ENCODE assay signal across 21 cellular contexts in the genomic region with DNA sequence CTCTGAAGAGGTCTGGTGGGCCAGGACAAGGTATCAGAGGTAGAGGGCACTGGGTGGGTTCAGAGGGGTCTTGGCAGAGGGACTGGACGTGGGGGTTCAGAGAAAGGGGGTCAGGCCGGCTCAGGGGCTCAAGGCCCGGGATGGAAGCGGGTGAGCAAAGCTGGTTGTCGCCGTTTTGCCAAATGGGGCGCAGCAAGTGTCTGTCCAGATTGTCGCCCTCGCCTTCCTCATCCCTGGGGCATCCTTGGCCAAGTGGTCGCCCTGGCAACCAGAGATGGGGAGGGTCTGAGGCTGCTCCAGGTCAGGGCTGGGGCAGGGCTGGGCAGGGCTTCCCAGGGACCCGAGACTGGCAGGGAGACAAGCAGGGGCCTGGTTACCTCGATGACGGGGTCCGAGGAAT. TPM values are rescaled to one million over a fixed set of nuclear protein-coding genes. Genes with fewer than 3 reads are reported as not detected.
DNase-seq lines count a peak whose midpoint lies in the region; ATAC-seq and TF ChIP-seq lines count a peak whose summit lies in the region.
"Had no signal": no experiment of that assay in that cellular context is flagged by ENCODE, and none has a peak within 500 bp of the region (broad histone marks: within the 10 kb centered on the region; RNA-seq: fewer than 3 reads in every experiment).

No MANE protein-coding gene starts in this region.

- no peak overlapping the region for H3K14ac ChIP-seq in neuronal stem cell (ENCODE audit: low read length)

- no peaks in the 10 kb centered on the region for H3K27me3 ChIP-seq in GM23338 (ENCODE audit: insufficient read depth)
- H3K27me3 ChIP-seq in neuronal stem cell (ENCODE audit: control insufficient read depth in 3 of 3, insufficient read depth in 3 of 3, low read depth in 1 of 3, low read length in 3 of 3): no peaks in the 10 kb centered on the region
- H3K27me3 ChIP-seq: BE2C had no signal

- no peaks in the 10 kb centered on the region for H3K27me3 Mint-ChIP-seq in activated CD4-positive, alpha-beta memory T cell treated with anti-CD3 and anti-CD28 coated beads, Interleukin-2, amount 10 ng/mL, durations not matched to agents 7 days and 5 days
- H3K27me3 Mint-ChIP-seq in activated CD4-positive, alpha-beta memory T cell treated with anti-CD3 and anti-CD28 coated beads for 36 hours: no peaks in the 10 kb centered on the region
- peaks cover 8% of the 10 kb centered on the region for H3K27me3 Mint-ChIP-seq in GM23338 (ENCODE audit: insufficient read depth, low read depth, poor library complexity)

- peaks cover 11% of the 10 kb centered on the region for H3K79me2 ChIP-seq in GM23338 (replicated peaks; ENCODE audit: insufficient read depth)

- H3K36me3 ChIP-seq in GM23338 (ENCODE audit: insufficient read depth) (peaks cover 5% of the 10 kb centered on the region; the same call in 1 of the 2 replicates), neuronal stem cell (replicated peaks in 1 of 2; ENCODE audit: control insufficient read depth in 2 of 2, insufficient read depth in 2 of 2, low read length in 2 of 2) (peaks cover 15 to 49% of the 10 kb centered on the region in 2 donors)

- no peaks in the 10 kb centered on the region for H4K20me1 ChIP-seq in GM23338 (replicated peaks; ENCODE audit: insufficient read depth)

- no peaks in the 10 kb centered on the region for H3K9me3 ChIP-seq in neuronal stem cell (replicated peaks in 1 of 2; ENCODE audit: control insufficient read depth in 2 of 2, insufficient read depth in 1 of 2, low read depth in 1 of 2, low read length in 2 of 2)
- H3K9me3 ChIP-seq: A549, BE2C had no signal

- H3K36me3 Mint-ChIP-seq in activated CD4-positive, alpha-beta memory T cell treated with anti-CD3 and anti-CD28 coated beads, Interleukin-2, amount 10 ng/mL, durations not matched to agents 7 days and 5 days (ENCODE audit: low read depth): peaks cover 24% of the 10 kb centered on the region
- peaks cover 21% of the 10 kb centered on the region for H3K36me3 Mint-ChIP-seq in activated CD4-positive, alpha-beta memory T cell treated with anti-CD3 and anti-CD28 coated beads for 36 hours
- peaks cover 47% of the 10 kb centered on the region for H3K36me3 Mint-ChIP-seq in GM23338 (ENCODE audit: low read depth)

- no peak overlapping the region for H2BK120ac ChIP-seq in neuronal stem cell (ENCODE audit: low read depth, low read length)

- H3K4ac ChIP-seq in neuronal stem cell (ENCODE audit: low read length): no peak overlapping the region

- peak overlapping the region; percentile 41 for H2BK12ac ChIP-seq in neuronal stem cell (ENCODE audit: low read length)

- H2AFZ ChIP-seq in GM23338: no peak overlapping the region
- no peak overlapping the region for H2AFZ ChIP-seq in neuronal stem cell (ENCODE audit: low read length)

- no peaks in the 10 kb centered on the region for H3K4me1 ChIP-seq in GM23338 (ENCODE audit: insufficient read depth)
- H3K4me1 ChIP-seq in neuronal stem cell (ENCODE audit: control insufficient read depth in 2 of 2, insufficient read depth in 1 of 2, low read depth in 1 of 2, low read length in 2 of 2): no peaks in the 10 kb centered on the region
- H3K4me1 ChIP-seq: A549, BE2C had no signal

- intact Hi-C loops in activated CD4-positive, alpha-beta memory T cell treated with anti-CD3 and anti-CD28 coated beads for 36 hours (cut with micrococcal nuclease): no loop called here

- H3K27ac Mint-ChIP-seq in activated CD4-positive, alpha-beta memory T cell treated with anti-CD3 and anti-CD28 coated beads, Interleukin-2, amount 10 ng/mL, durations not matched to agents 7 days and 5 days: peak overlapping the region; percentile 26
- no peak overlapping the region for H3K27ac Mint-ChIP-seq in activated CD4-positive, alpha-beta memory T cell treated with anti-CD3 and anti-CD28 coated beads for 36 hours
- no peak overlapping the region for H3K27ac Mint-ChIP-seq in GM23338

- no peak overlapping the region for H3K18ac ChIP-seq in neuronal stem cell (ENCODE audit: low read length)

- H4K8ac ChIP-seq in neuronal stem cell (ENCODE audit: low read depth, low read length): no peak overlapping the region

- no CpG with 5 or more reads among the region's 14 CpGs for WGBS in neuronal stem cell (ENCODE audit: extremely low coverage in 2 of 2, insufficient read length in 2 of 2, insufficient replicate concordance in 1 of 2), 2 donors

- no peak overlapping the region for H2BK15ac ChIP-seq in neuronal stem cell (ENCODE audit: low read length)

- no peak overlapping the region for H2AK5ac ChIP-seq in neuronal stem cell (ENCODE audit: low read depth, low read length)

- no peak overlapping the region for H3K4me3 ChIP-seq in GM23338
- H3K4me3 ChIP-seq in neuronal stem cell (ENCODE audit: low read length in 2 of 2): no peak overlapping the region
- H3K4me3 ChIP-seq: A549 had no signal

- H3K79me1 ChIP-seq in neuronal stem cell (ENCODE audit: low read depth, low read length): peaks cover 3% of the 10 kb centered on the region

- POLR2A ChIA-PET in activated CD4-positive, alpha-beta memory T cell treated with anti-CD3 and anti-CD28 coated beads, Interleukin-2, amount 10 ng/mL, durations not matched to agents 7 days and 5 days (lab: Charles Lee): interaction anchor here (1.0 kb wide), 1 partner anchor 13 kb away, joined by 3 read pairs; no protein-coding TSS in a partner anchor
- POLR2A ChIA-PET in activated CD4-positive, alpha-beta memory T cell treated with anti-CD3 and anti-CD28 coated beads for 36 hours (lab: Charles Lee): no interaction called here

- H4K91ac ChIP-seq in neuronal stem cell (ENCODE audit: low read depth, low read length, poor library complexity): no peak overlapping the region

- no peak for DNase-seq in activated CD4-positive, alpha-beta memory T cell treated with anti-CD3 and anti-CD28 coated beads, Interleukin-2, amount 10 ng/mL, durations not matched to agents 7 days and 5 days
- no peak for DNase-seq in activated CD4-positive, alpha-beta memory T cell treated with anti-CD3 and anti-CD28 coated beads for 36 hours
- no peak for DNase-seq in GM23338 (ENCODE audit: low spot score)
- DNase-seq in neuronal stem cell (ENCODE audit: low spot score): no peak
- no peak for DNase-seq in putamen (ENCODE audit: low spot score)
- no peak for DNase-seq in NCI-H226
- no peak for DNase-seq in NCI-H526 treated with DMSO at 0.1 percent for 48 hours (lab: John Stamatoyannopoulos, UW)
- DNase-seq: DMS79 treated with DMSO at 0.1 percent for 48 hours, GOT3, HCEC 1CT, KG1, NCI-H1092 treated with DMSO at 0.1 percent for 48 hours, NCI-H1436 treated with DMSO at 0.1 percent for 48 hours, NCI-H1930, NCI-H510A, NCI-H748 treated with DMSO at 0.1 percent for 48 hours, SIG-M5 had no signal

- no peak overlapping the region for H2BK5ac ChIP-seq in neuronal stem cell (ENCODE audit: low read length)

- peak; percentile 9; the same call in 1 of the 3 replicates for ATAC-seq in GM23338

- CTCF ChIA-PET in activated CD4-positive, alpha-beta memory T cell treated with anti-CD3 and anti-CD28 coated beads, Interleukin-2, amount 10 ng/mL, durations not matched to agents 7 days and 5 days (lab: Charles Lee): interaction anchor here (0.6 to 2.0 kb wide), 2 partner anchors 9 to 347 kb away, joined by 3 to 24 read pairs; no protein-coding TSS in a partner anchor
- CTCF ChIA-PET in activated CD4-positive, alpha-beta memory T cell treated with anti-CD3 and anti-CD28 coated beads for 36 hours (lab: Charles Lee): interaction anchor here (2.2 kb wide), 1 partner anchor 9 kb away, joined by 32 read pairs; a partner anchor contains a TSS

- peaks cover 20% of the 10 kb centered on the region for H3K4me1 Mint-ChIP-seq in activated CD4-positive, alpha-beta memory T cell treated with anti-CD3 and anti-CD28 coated beads, Interleukin-2, amount 10 ng/mL, durations not matched to agents 7 days and 5 days
- H3K4me1 Mint-ChIP-seq in activated CD4-positive, alpha-beta memory T cell treated with anti-CD3 and anti-CD28 coated beads for 36 hours (ENCODE audit: low read depth): peaks cover 10% of the 10 kb centered on the region
- no peaks in the 10 kb centered on the region for H3K4me1 Mint-ChIP-seq in GM23338

- H3K27ac ChIP-seq in GM23338 (ENCODE audit: low read depth): no peak overlapping the region
- peak overlapping the region; percentile 100 for H3K27ac ChIP-seq in angular gyrus (ENCODE audit: low read depth, low read length)
- no peak overlapping the region for H3K27ac ChIP-seq in neuronal stem cell (replicated peaks; ENCODE audit: low read length)
- H3K27ac ChIP-seq: A549 had no signal

- no peak for TF ChIP-seq CTCF in GM23338 (conservative IDR thresholded peaks at IDR 0.05; ENCODE audit: low read depth in 2 of 2)

- H3K4me2 ChIP-seq in GM23338 (no peak overlapping the region), neuronal stem cell (ENCODE audit: insufficient read depth, low read length, poor library complexity, severe bottlenecking) (no peak overlapping the region)
- H3K4me2 ChIP-seq: A549 had no signal

- H3K4me3 Mint-ChIP-seq in activated CD4-positive, alpha-beta memory T cell treated with anti-CD3 and anti-CD28 coated beads, Interleukin-2, amount 10 ng/mL, durations not matched to agents 7 days and 5 days: no peak overlapping the region
- H3K4me3 Mint-ChIP-seq in activated CD4-positive, alpha-beta memory T cell treated with anti-CD3 and anti-CD28 coated beads for 36 hours: no peak overlapping the region
- no peak overlapping the region for H3K4me3 Mint-ChIP-seq in GM23338

- H3F3A ChIP-seq in GM23338 (replicated peaks; ENCODE audit: low read depth): 0 out of 2 replicates have a peak, but pooled peaks cover 4% of the 10 kb centered on the region

- H3K23ac ChIP-seq in neuronal stem cell (ENCODE audit: low read depth, low read length, poor library complexity): no peak overlapping the region

- H3K9me2 ChIP-seq in GM23338 (ENCODE audit: insufficient read depth): no peaks in the 10 kb centered on the region

- H3K9me3 Mint-ChIP-seq in activated CD4-positive, alpha-beta memory T cell treated with anti-CD3 and anti-CD28 coated beads, Interleukin-2, amount 10 ng/mL, durations not matched to agents 7 days and 5 days: no peaks in the 10 kb centered on the region
- H3K9me3 Mint-ChIP-seq in activated CD4-positive, alpha-beta memory T cell treated with anti-CD3 and anti-CD28 coated beads for 36 hours: no peaks in the 10 kb centered on the region
- no peaks in the 10 kb centered on the region; the same call in 2 of the 3 replicates for H3K9me3 Mint-ChIP-seq in GM23338

- no peak overlapping the region for H3K9ac ChIP-seq in neuronal stem cell (ENCODE audit: low read depth, low read length, poor library complexity)

RNA-seq across cellular contexts. Expression of a gene that starts 6.8 kb away (rescaled TPM):
- 10 to 100 TPM; 11.1 to 11.8 TPM for total RNA-seq in activated CD4-positive, alpha-beta memory T cell treated with anti-CD3 and anti-CD28 coated beads, Interleukin-2, amount 10 ng/mL, durations not matched to agents 7 days and 5 days
- 10 to 100 TPM; 15.0 to 17.0 TPM for total RNA-seq in activated CD4-positive, alpha-beta memory T cell treated with anti-CD3 and anti-CD28 coated beads for 36 hours
- 34.1 and 34.7 TPM in 2 replicates for total RNA-seq in GM23338 (2014; rRNA removed; shearing (Covaris generic))
- 19.0 TPM in 2 replicates for polyA plus RNA-seq in GM23338 (2016; fragmentation: Nextera tagmentation; extraction: Ambion mirVana)
- 3.9 TPM for polyA plus RNA-seq in neuronal stem cell (2013, experiment 1 of 2)
- 3.7 TPM for polyA plus RNA-seq in neuronal stem cell (2013, experiment 2 of 2)

RNA-seq across cellular contexts. Expression of a gene that starts 10.4 kb away (rescaled TPM):
- not detected for total RNA-seq in activated CD4-positive, alpha-beta memory T cell treated with anti-CD3 and anti-CD28 coated beads, Interleukin-2, amount 10 ng/mL, durations not matched to agents 7 days and 5 days
- not detected for total RNA-seq in activated CD4-positive, alpha-beta memory T cell treated with anti-CD3 and anti-CD28 coated beads for 36 hours
- total RNA-seq in GM23338 (2014; rRNA removed; shearing (Covaris generic)): not detected in 2 replicates
- polyA plus RNA-seq in GM23338 (2016; fragmentation: Nextera tagmentation; extraction: Ambion mirVana): not detected in 2 replicates
- not detected for polyA plus RNA-seq in neuronal stem cell (2013, experiment 1 of 2)
- not detected for polyA plus RNA-seq in neuronal stem cell (2013, experiment 2 of 2)
- total RNA-seq: HT1080 had no signal
- polyA plus RNA-seq: A549 had no signal

RNA-seq across cellular contexts. Expression of a gene that starts 12.5 kb away (rescaled TPM):
- total RNA-seq in activated CD4-positive, alpha-beta memory T cell treated with anti-CD3 and anti-CD28 coated beads, Interleukin-2, amount 10 ng/mL, durations not matched to agents 7 days and 5 days: 10 to 100 TPM; 72.2 to 75.6 TPM
- total RNA-seq in activated CD4-positive, alpha-beta memory T cell treated with anti-CD3 and anti-CD28 coated beads for 36 hours: 10 to 100 TPM; 43.5 to 46.9 TPM
- 38.4 and 39.2 TPM in 2 replicates for total RNA-seq in GM23338 (2014; rRNA removed; shearing (Covaris generic))
- 12.9 and 16.1 TPM in 2 replicates for polyA plus RNA-seq in GM23338 (2016; fragmentation: Nextera tagmentation; extraction: Ambion mirVana)
- 41.4 TPM for polyA plus RNA-seq in neuronal stem cell (2013, experiment 1 of 2)
- polyA plus RNA-seq in neuronal stem cell (2013, experiment 2 of 2): 37.0 TPM

RNA-seq across cellular contexts. Expression of a gene that starts 13.3 kb away (rescaled TPM):
- not detected for total RNA-seq in activated CD4-positive, alpha-beta memory T cell treated with anti-CD3 and anti-CD28 coated beads, Interleukin-2, amount 10 ng/mL, durations not matched to agents 7 days and 5 days
- total RNA-seq in activated CD4-positive, alpha-beta memory T cell treated with anti-CD3 and anti-CD28 coated beads for 36 hours: not detected
- total RNA-seq in GM23338 (2014; rRNA removed; shearing (Covaris generic)): 4.7 and 5.0 TPM in 2 replicates
- 19.0 and 21.5 TPM in 2 replicates for polyA plus RNA-seq in GM23338 (2016; fragmentation: Nextera tagmentation; extraction: Ambion mirVana)
- polyA plus RNA-seq in neuronal stem cell (2013, experiment 1 of 2): 1.5 TPM
- polyA plus RNA-seq in neuronal stem cell (2013, experiment 2 of 2): 1.3 TPM
- total RNA-seq: HT1080 had no signal

RNA-seq across cellular contexts. Expression of a gene that starts 45.3 kb away (rescaled TPM):
- 1 to 10 TPM; 4.3 to 6.6 TPM for total RNA-seq in activated CD4-positive, alpha-beta memory T cell treated with anti-CD3 and anti-CD28 coated beads, Interleukin-2, amount 10 ng/mL, durations not matched to agents 7 days and 5 days
- 1 to 10 TPM; 1.1 to 1.8 TPM for total RNA-seq in activated CD4-positive, alpha-beta memory T cell treated with anti-CD3 and anti-CD28 coated beads for 36 hours
- total RNA-seq in GM23338 (2014; rRNA removed; shearing (Covaris generic)): not detected in 2 replicates
- polyA plus RNA-seq in GM23338 (2016; fragmentation: Nextera tagmentation; extraction: Ambion mirVana): 0.50 TPM in 1 of 2 replicates, not detected in the other
- polyA plus RNA-seq in neuronal stem cell (2013, experiment 1 of 2): 0.07 TPM
- polyA plus RNA-seq in neuronal stem cell (2013, experiment 2 of 2): 0.07 TPM
- total RNA-seq: HT1080 had no signal
- polyA plus RNA-seq: A549 had no signal
